ENCODE assay signal across 1 cellular context in genomic region chr3:58659051-58659675, GRCh38.
TF ChIP-seq lines count a peak whose summit lies in the region.

No MANE protein-coding gene starts in this region.

TF ChIP-seq in WTC11, 78 proteins besides CTCF, POLR2A, EP300 and RAD21 (continued from another document):
- no peak for TF ChIP-seq ZNF425 (CRISPR knock-in tag; conservative IDR thresholded peaks at IDR 0.05)
- TF ChIP-seq FOXJ3 (CRISPR knock-in tag; IDR thresholded peaks at IDR 0.05; ENCODE audit: borderline replicate concordance): no peak
- TF ChIP-seq E2F5 (CRISPR knock-in tag; IDR thresholded peaks at IDR 0.05): no peak
- no peak for TF ChIP-seq ATF1 (CRISPR knock-in tag; IDR thresholded peaks at IDR 0.05)
- no peak for TF ChIP-seq SMAD3 (CRISPR knock-in tag; IDR thresholded peaks at IDR 0.05; ENCODE audit: borderline replicate concordance)
- no peak for TF ChIP-seq TEAD1 (CRISPR knock-in tag; IDR thresholded peaks at IDR 0.05)
- TF ChIP-seq CREB1 (CRISPR knock-in tag; IDR thresholded peaks at IDR 0.05): no peak
